ENCODE assay signal across 8 cellular contexts in the genomic region with DNA sequence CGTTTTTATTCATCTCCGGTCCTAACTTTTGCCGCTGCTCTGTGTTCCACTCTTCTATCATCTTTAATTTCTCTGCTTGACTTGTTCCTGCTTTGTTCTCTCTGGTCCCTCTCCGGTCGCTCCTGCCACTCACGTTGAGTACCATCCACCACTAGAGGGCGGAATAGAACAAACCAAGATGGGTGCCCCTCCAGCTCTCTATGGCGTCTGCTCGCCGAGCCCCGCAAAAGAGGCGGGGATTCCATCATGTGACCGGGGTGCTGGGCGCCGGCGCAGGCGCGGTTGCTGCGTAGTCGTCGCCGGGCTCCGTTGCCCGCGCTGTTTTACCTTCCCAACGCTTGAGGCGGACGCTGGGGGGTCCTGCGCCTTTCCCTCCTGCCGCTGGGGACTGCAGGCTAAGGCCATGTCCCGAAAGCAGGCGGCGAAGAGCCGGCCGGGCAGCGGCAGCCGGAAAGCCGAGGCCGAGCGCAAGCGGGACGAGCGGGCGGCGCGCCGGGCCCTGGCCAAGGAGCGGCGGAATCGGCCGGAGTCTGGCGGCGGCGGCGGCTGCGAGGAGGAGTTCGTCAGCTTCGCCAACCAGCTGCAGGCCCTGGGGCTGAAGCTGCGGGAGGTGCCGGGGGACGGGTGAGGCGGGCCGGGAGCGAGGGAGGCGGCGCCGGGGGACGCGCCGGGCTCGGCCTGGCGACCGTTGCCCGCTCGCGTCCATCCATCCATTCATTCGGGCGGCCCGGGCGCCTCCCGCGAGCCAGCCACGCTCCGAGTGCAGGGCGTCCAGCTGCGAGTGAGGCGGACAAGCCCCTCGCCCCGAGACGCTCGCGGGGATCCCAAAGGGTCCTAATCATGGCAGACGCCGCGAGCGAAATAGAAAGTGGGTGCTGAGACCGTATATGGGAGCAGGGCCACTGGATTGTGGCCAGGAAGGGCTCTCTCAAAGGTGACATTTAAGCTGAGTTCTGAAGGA. TPM values are rescaled to one million over a fixed set of nuclear protein-coding genes. Genes with fewer than 3 reads are reported as not detected.
DNase-seq lines count a peak whose midpoint lies in the region; ATAC-seq and FAIRE-seq lines count a peak whose summit lies in the region.

A gene with protein sequence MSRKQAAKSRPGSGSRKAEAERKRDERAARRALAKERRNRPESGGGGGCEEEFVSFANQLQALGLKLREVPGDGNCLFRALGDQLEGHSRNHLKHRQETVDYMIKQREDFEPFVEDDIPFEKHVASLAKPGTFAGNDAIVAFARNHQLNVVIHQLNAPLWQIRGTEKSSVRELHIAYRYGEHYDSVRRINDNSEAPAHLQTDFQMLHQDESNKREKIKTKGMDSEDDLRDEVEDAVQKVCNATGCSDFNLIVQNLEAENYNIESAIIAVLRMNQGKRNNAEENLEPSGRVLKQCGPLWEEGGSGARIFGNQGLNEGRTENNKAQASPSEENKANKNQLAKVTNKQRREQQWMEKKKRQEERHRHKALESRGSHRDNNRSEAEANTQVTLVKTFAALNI (plus strand): TSS at position 285 of the 961 bp plus-strand sequence. CDS start 119 bp downstream, at position 404.

- peak within 1 kb of the TSS; percentile 79 for H3K4me3 Mint-ChIP-seq in activated CD4-positive, alpha-beta T cell treated with anti-CD3 and anti-CD28 coated beads for 36 hours

- peak; percentile 93 for DNase-seq in GM19239 (ENCODE audit: insufficient read length, low spot score)
- DNase-seq in NCI-H524 (lab: John Stamatoyannopoulos, UW), result peak; percentile 94 to 98
- DNase-seq in activated CD4-positive, alpha-beta T cell treated with anti-CD3 and anti-CD28 coated beads for 36 hours, result peak; percentile 96
- peak; percentile 87 to 93 for DNase-seq in stimulated activated CD4-positive, alpha-beta T cell treated with anti-CD3 and anti-CD28 coated beads, Interleukin-1b, Interleukin-23, amount 100 ng/mL, for 4 hours (ENCODE audit: low read depth in 2 of 2)

- no peaks in the 10 kb centered on the region for H3K9me3 Mint-ChIP-seq in activated CD4-positive, alpha-beta T cell treated with anti-CD3 and anti-CD28 coated beads for 36 hours (ENCODE audit: low read depth)

- H3K27me3 Mint-ChIP-seq in activated CD4-positive, alpha-beta T cell treated with anti-CD3 and anti-CD28 coated beads for 36 hours, result peaks cover 4% of the 10 kb centered on the region

- peaks cover 36% of the 10 kb centered on the region for H3K4me1 Mint-ChIP-seq in activated CD4-positive, alpha-beta T cell treated with anti-CD3 and anti-CD28 coated beads for 36 hours

- peak within 1 kb of the TSS; percentile 98 for H3K4me2 ChIP-seq in BLaER1

- peaks cover 1% of the 10 kb centered on the region for H3K36me3 Mint-ChIP-seq in activated CD4-positive, alpha-beta T cell treated with anti-CD3 and anti-CD28 coated beads for 36 hours (ENCODE audit: low read depth)

- H3K9me3 ChIP-seq in BLaER1, result no peaks in the 10 kb centered on the region; the same call in 1 of the 2 replicates

- intact Hi-C loops in activated CD4-positive, alpha-beta T cell treated with anti-CD3 and anti-CD28 coated beads for 36 hours (cut with DNase I, micrococcal nuclease), result loop anchor here (1.0 to 10.0 kb wide), 12 partner anchors 83 to 978 kb away; partner anchors contain the start of genes ALDH4A1 (in 1 of the 2), DDOST (in 1 of the 2), MUL1 (in 1 of the 2) and TMCO4 (in 1 of the 2)

- peak; percentile 91 for ATAC-seq in HG03457 (IDR thresholded peaks at IDR 0.05; ENCODE audit: unreplicated experiment)
- ATAC-seq in activated CD4-positive, alpha-beta T cell treated with anti-CD3 and anti-CD28 coated beads for 36 hours, result peak; percentile 98

- H3K9ac ChIP-seq in BLaER1, result peak within 1 kb of the TSS; percentile 96

- H3K4me3 ChIP-seq in BLaER1, result peak within 1 kb of the TSS; percentile 97

- peak; percentile 96 for FAIRE-seq in GM19239 (lab: Jason Lieb, UNC)

- H4K20me1 ChIP-seq in BLaER1, result peaks cover 50% of the 10 kb centered on the region

- CTCF ChIA-PET in activated CD4-positive, alpha-beta T cell treated with anti-CD3 and anti-CD28 coated beads for 36 hours (lab: Charles Lee), result interaction anchor here (0.7 to 4.2 kb wide), 12 partner anchors 10 to 628 kb away, joined by 3 to 20 read pairs (median 4); no protein-coding TSS in a partner anchor

- H3K27me3 ChIP-seq in BLaER1 (no peaks in the 10 kb centered on the region), layer of hippocampus (ENCODE audit: control insufficient read depth, insufficient read depth, low read length) (no peaks in the 10 kb centered on the region)

- peaks cover 29% of the 10 kb centered on the region for H3K36me3 ChIP-seq in BLaER1

- H3K27ac Mint-ChIP-seq in activated CD4-positive, alpha-beta T cell treated with anti-CD3 and anti-CD28 coated beads for 36 hours, result peak within 1 kb of the TSS; percentile 76

- H3K27ac ChIP-seq in BLaER1 (peak within 1 kb of the TSS; percentile 95), cingulate gyrus (ENCODE audit: low read depth, low read length) (peak within 1 kb of the TSS; percentile 74), layer of hippocampus (ENCODE audit: low read depth, low read length) (peak within 1 kb of the TSS; percentile 89)

- POLR2A ChIA-PET in activated CD4-positive, alpha-beta T cell treated with anti-CD3 and anti-CD28 coated beads for 36 hours (lab: Charles Lee), result interaction anchor here (0.7 kb wide), 2 partner anchors 269 to 282 kb away, joined by 3 read pairs; no protein-coding TSS in a partner anchor

- H3K4me1 ChIP-seq in BLaER1, result peaks cover 39% of the 10 kb centered on the region

RNA-seq across cellular contexts. Expression of the gene that starts here (rescaled TPM):
- 1 to 10 TPM; 6.6 to 9.2 TPM for total RNA-seq in activated CD4-positive, alpha-beta T cell treated with anti-CD3 and anti-CD28 coated beads for 36 hours

Comparison
In these comparisons a context has a peak if more than half of its experiments do, and no peak if none do; other contexts are left out.
1. Peak in every context shown above with its lines: DNase-seq, ATAC-seq, H3K4me3 ChIP-seq and H3K27ac ChIP-seq.